ENCODE assay signal across 1 cellular context in genomic region chr2:144261966-144262365, GRCh38.
TF ChIP-seq lines count a peak whose summit lies in the region.

No MANE protein-coding gene starts in this region.

TF ChIP-seq in H1, 55 proteins besides CTCF, POLR2A, EP300 and RAD21 (continued from another document):
- TF ChIP-seq USF2 (IDR thresholded peaks at IDR 0.05; ENCODE audit: low read length) (no peak), HDAC6 (IDR thresholded peaks at IDR 0.05; ENCODE audit: low read depth, low read length) (no peak), RFX5 (IDR thresholded peaks at IDR 0.05; ENCODE audit: borderline replicate concordance, low read depth, low read length) (no peak), POU5F1 (IDR thresholded peaks at IDR 0.05; ENCODE audit: low read depth, low read length) (no peak), RBBP5 (IDR thresholded peaks at IDR 0.05; ENCODE audit: borderline replicate concordance, low read depth, low read length) (no peak), YY1 (IDR thresholded peaks at IDR 0.05; ENCODE audit: low read depth, low read length) (no peak), CHD2 (IDR thresholded peaks at IDR 0.05; ENCODE audit: low read length) (no peak), GTF2F1 (IDR thresholded peaks at IDR 0.05; ENCODE audit: borderline replicate concordance, low read depth, low read length) (no peak), HDAC2 (IDR thresholded peaks at IDR 0.05; ENCODE audit: borderline replicate concordance in 1 of 2, low read depth in 2 of 2, low read length in 2 of 2) (no peak), CTBP2 (IDR thresholded peaks at IDR 0.05; ENCODE audit: borderline replicate concordance, insufficient read depth, insufficient read length, low read length) (no peak)
- TF ChIP-seq, protein P1, sequence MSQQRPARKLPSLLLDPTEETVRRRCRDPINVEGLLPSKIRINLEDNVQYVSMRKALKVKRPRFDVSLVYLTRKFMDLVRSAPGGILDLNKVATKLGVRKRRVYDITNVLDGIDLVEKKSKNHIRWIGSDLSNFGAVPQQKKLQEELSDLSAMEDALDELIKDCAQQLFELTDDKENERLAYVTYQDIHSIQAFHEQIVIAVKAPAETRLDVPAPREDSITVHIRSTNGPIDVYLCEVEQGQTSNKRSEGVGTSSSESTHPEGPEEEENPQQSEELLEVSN (IDR thresholded peaks at IDR 0.05), result no peak
